Comparison of ENCODE assay signal across 1 cellular context in genomic region chr9:35689351-35689600, GRCh38.
TF ChIP-seq lines count a peak whose summit lies in the region.

No MANE protein-coding gene starts in this region.

TF ChIP-seq in HepG2, 621 proteins besides CTCF, POLR2A, EP300 and RAD21:
- TF ChIP-seq KAT8 (CRISPR knock-in tag; IDR thresholded peaks at IDR 0.05) (no peak), ZNF777 (CRISPR knock-in tag; IDR thresholded peaks at IDR 0.05) (no peak)
